29 cellular contexts compared by ENCODE assay signal in the genomic region with DNA sequence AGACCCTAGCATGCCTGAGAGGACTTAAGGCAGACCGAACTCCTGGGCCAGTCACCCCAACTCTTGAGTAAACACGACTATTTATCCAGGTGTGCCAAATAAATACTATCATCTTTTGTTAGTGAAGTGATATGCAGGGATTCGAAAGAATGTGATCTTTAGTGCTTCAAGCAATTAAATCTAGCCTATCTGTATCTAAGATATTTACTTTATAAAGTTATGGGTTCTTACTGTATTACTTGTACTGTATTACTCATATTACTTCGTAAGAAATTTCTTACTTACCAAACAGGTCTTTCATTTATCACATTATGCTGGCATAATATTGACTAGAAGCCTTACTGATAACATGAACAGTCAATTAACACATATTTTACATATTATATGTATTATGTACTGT.
"Had no signal": no experiment of that assay in that cellular context is flagged by ENCODE, and none has a peak within 500 bp of the region (broad histone marks: within the 10 kb centered on the region; RNA-seq: fewer than 3 reads in every experiment).

No MANE protein-coding gene starts in this region.

- H3K79me2 ChIP-seq: parathyroid adenoma had no signal

- H3K36me3 Mint-ChIP-seq: naive thymus-derived CD4-positive, alpha-beta T cell; neural progenitor cell; stimulated activated memory B cell treated with anti-CD40 and anti-IgM and Interleukin-4, amounts not matched to agents 10 μg/mL and 1 μg/mL and 100 μg/mL, for 72 hours; type B pancreatic cell had no signal

- ATAC-seq: heart right ventricle; left cardiac atrium; left lung; naive thymus-derived CD4-positive, alpha-beta T cell; right cardiac atrium; stimulated activated memory B cell treated with anti-CD40 and anti-IgM and Interleukin-4, amounts not matched to agents 10 μg/mL and 1 μg/mL and 100 μg/mL, for 72 hours; stimulated activated naive CD8-positive, alpha-beta T cell treated with anti-CD3 and anti-CD28 coated beads, Interleukin-15, Interleukin-2, amounts not matched to agents 100 U/mL and 50 U/mL, for 24 hours had no signal

- H3K36me3 ChIP-seq: esophagus squamous epithelium, heart right ventricle, left lung, neural progenitor cell, prostate gland, sigmoid colon, tibial artery had no signal

- H3K4me3 Mint-ChIP-seq: naive thymus-derived CD4-positive, alpha-beta T cell; nephron; neural progenitor cell; stimulated activated memory B cell treated with anti-CD40 and anti-IgM and Interleukin-4, amounts not matched to agents 10 μg/mL and 1 μg/mL and 100 μg/mL, for 72 hours; type B pancreatic cell had no signal

- H3K9me3 ChIP-seq: esophagus squamous epithelium, heart right ventricle, left lung, prostate gland, sigmoid colon, testis, tibial artery had no signal

- H3K9ac ChIP-seq: neural progenitor cell, parathyroid adenoma had no signal

- H3K4me1 ChIP-seq: esophagus squamous epithelium, heart right ventricle, left lung, neural progenitor cell, parathyroid adenoma, prostate gland, sigmoid colon, testis, tibial artery had no signal

- DNase-seq: dermis blood vessel endothelial cell; effector memory CD4-positive, alpha-beta T cell; erythroblast; esophagus squamous epithelium; foreskin melanocyte; glutamatergic neuron; heart right ventricle; hippocampal formation; left cardiac atrium; left lung; mammary epithelial cell; mesendoderm; midbrain; naive thymus-derived CD4-positive, alpha-beta T cell; right cardiac atrium; sigmoid colon; stimulated activated CD4-positive, alpha-beta T cell treated with anti-CD3 and anti-CD28 coated beads, Interleukin-2, amount 100 ng/mL, for 24 hours; stimulated activated CD4-positive, alpha-beta T cell treated with anti-CD3 and anti-CD28 coated beads, Interleukin-4, amount 100 ng/mL, for 24 hours; stimulated activated naive CD8-positive, alpha-beta T cell treated with anti-CD3 and anti-CD28 coated beads, Interleukin-15, Interleukin-2, amounts not matched to agents 100 U/mL and 50 U/mL, for 24 hours; substantia nigra; testis; tibial artery had no signal

- H3K27ac Mint-ChIP-seq: naive thymus-derived CD4-positive, alpha-beta T cell; nephron; neural progenitor cell; stimulated activated memory B cell treated with anti-CD40 and anti-IgM and Interleukin-4, amounts not matched to agents 10 μg/mL and 1 μg/mL and 100 μg/mL, for 72 hours; type B pancreatic cell had no signal

- H3K4me2 ChIP-seq: neural progenitor cell had no signal

- H3K27ac ChIP-seq: coronary artery, esophagus squamous epithelium, heart right ventricle, left lung, neural progenitor cell, parathyroid adenoma, prostate gland, sigmoid colon, testis, tibial artery had no signal

- H2AFZ ChIP-seq: neural progenitor cell, parathyroid adenoma had no signal

- H3K4me3 ChIP-seq: coronary artery, esophagus squamous epithelium, heart right ventricle, left lung, neural progenitor cell, prostate gland, sigmoid colon, testis, tibial artery had no signal

- H3K27me3 Mint-ChIP-seq: stimulated activated memory B cell treated with anti-CD40 and anti-IgM and Interleukin-4, amounts not matched to agents 10 μg/mL and 1 μg/mL and 100 μg/mL, for 72 hours; type B pancreatic cell had no signal

- H3K4me1 Mint-ChIP-seq: naive thymus-derived CD4-positive, alpha-beta T cell; nephron; neural progenitor cell; stimulated activated memory B cell treated with anti-CD40 and anti-IgM and Interleukin-4, amounts not matched to agents 10 μg/mL and 1 μg/mL and 100 μg/mL, for 72 hours had no signal

- H3K27me3 ChIP-seq: esophagus squamous epithelium, heart right ventricle, left lung, neural progenitor cell, sigmoid colon, testis, tibial artery had no signal

- H3K9me3 Mint-ChIP-seq: naive thymus-derived CD4-positive, alpha-beta T cell; nephron; neural progenitor cell; stimulated activated memory B cell treated with anti-CD40 and anti-IgM and Interleukin-4, amounts not matched to agents 10 μg/mL and 1 μg/mL and 100 μg/mL, for 72 hours; type B pancreatic cell had no signal
